25 cellular contexts compared by ENCODE assay signal in the genomic region with DNA sequence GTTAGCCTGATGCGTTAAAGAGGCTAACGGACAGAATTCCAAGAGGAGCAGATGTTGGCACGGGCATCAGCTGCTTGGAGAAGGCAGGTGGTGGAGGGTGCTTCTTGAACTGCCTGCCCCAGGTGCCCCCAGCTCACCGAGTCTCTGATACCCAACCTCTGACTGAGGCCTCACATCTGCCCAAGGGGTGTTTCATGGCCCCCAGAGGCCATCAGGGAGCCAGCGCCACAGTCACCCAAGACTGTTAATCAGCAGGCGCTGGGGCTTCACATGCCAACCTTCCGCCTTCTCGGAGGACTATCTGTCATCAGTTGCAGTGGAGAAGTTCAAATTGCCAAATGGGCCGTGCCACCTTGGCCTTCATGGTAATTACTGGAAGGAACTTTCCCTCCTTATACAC.
"Had no signal": no experiment of that assay in that cellular context is flagged by ENCODE, and none has a peak within 500 bp of the region (broad histone marks: within the 10 kb centered on the region; RNA-seq: fewer than 3 reads in every experiment).

No MANE protein-coding gene starts in this region.

- H3K9me3 Mint-ChIP-seq: activated CD4-positive, alpha-beta memory T cell treated with anti-CD3 and anti-CD28 coated beads for 36 hours; activated CD4-positive, alpha-beta T cell treated with anti-CD3 and anti-CD28 coated beads, Interleukin-2, amount 10 ng/mL, durations not matched to agents 24 days and 14 days; activated T-cell treated with anti-CD3 and anti-CD28 coated beads, Interleukin-2, amount 50 U/mL, for 4 hours; activated T-helper 17 cell treated with anti-CD3 and anti-CD28 coated beads, Interleukin-2, amount 50 U/mL, for 72 hours; mesothelial cell of epicardium; naive B cell; neural crest cell; stimulated activated effector memory CD8-positive, alpha-beta T cell treated with anti-CD3 and anti-CD28 coated beads, Interleukin-12 subunit alpha, Interleukin-12 subunit beta, amount 100 ng/mL, for 72 hours; stimulated activated naive CD8-positive, alpha-beta T cell treated with anti-CD3 and anti-CD28 coated beads, Interleukin-15, Interleukin-2, amounts not matched to agents 100 ng/mL and 50 ng/mL, for 24 hours had no signal

- H3K27ac Mint-ChIP-seq: activated CD4-positive, alpha-beta memory T cell treated with anti-CD3 and anti-CD28 coated beads for 36 hours; activated CD4-positive, alpha-beta T cell treated with anti-CD3 and anti-CD28 coated beads, Interleukin-2, amount 10 ng/mL, durations not matched to agents 24 days and 14 days; activated T-helper 17 cell treated with anti-CD3 and anti-CD28 coated beads, Interleukin-2, amount 50 U/mL, for 72 hours; mesothelial cell of epicardium; naive B cell; stimulated activated effector memory CD8-positive, alpha-beta T cell treated with anti-CD3 and anti-CD28 coated beads, Interleukin-12 subunit alpha, Interleukin-12 subunit beta, amount 100 ng/mL, for 72 hours; stimulated activated naive CD8-positive, alpha-beta T cell treated with anti-CD3 and anti-CD28 coated beads, Interleukin-15, Interleukin-2, amounts not matched to agents 100 ng/mL and 50 ng/mL, for 24 hours had no signal

- ATAC-seq: activated T-cell treated with anti-CD3 and anti-CD28 coated beads, Interleukin-2, amount 50 U/mL, for 4 hours; activated T-helper 17 cell treated with anti-CD3 and anti-CD28 coated beads, Interleukin-2, amount 50 U/mL, for 72 hours; gastroesophageal sphincter; left colon; right cardiac atrium; stimulated activated effector memory CD8-positive, alpha-beta T cell treated with anti-CD3 and anti-CD28 coated beads, Interleukin-12 subunit alpha, Interleukin-12 subunit beta, amount 100 ng/mL, for 72 hours had no signal

- H3K27me3 ChIP-seq: hepatocyte, upper lobe of left lung had no signal

- H3K4me1 Mint-ChIP-seq: activated CD4-positive, alpha-beta T cell treated with anti-CD3 and anti-CD28 coated beads, Interleukin-2, amount 10 ng/mL, durations not matched to agents 24 days and 14 days; activated T-helper 17 cell treated with anti-CD3 and anti-CD28 coated beads, Interleukin-2, amount 50 U/mL, for 72 hours; naive B cell; neural crest cell; stimulated activated effector memory CD8-positive, alpha-beta T cell treated with anti-CD3 and anti-CD28 coated beads, Interleukin-12 subunit alpha, Interleukin-12 subunit beta, amount 100 ng/mL, for 72 hours had no signal

- DNase-seq: activated CD4-positive, alpha-beta memory T cell treated with anti-CD3 and anti-CD28 coated beads for 36 hours; activated CD4-positive, alpha-beta T cell treated with anti-CD3 and anti-CD28 coated beads, Interleukin-2, amount 10 ng/mL, durations not matched to agents 24 days and 14 days; activated CD4-positive, CD25-positive, alpha-beta regulatory T cell treated with anti-CD3 and anti-CD28 coated beads, Interleukin-2, amount 50 U/mL, for 72 hours; activated CD8-positive, alpha-beta memory T cell treated with anti-CD3 and anti-CD28 coated beads, Interleukin-2, amount 50 U/mL, for 4 hours; activated naive CD4-positive, alpha-beta T cell treated with Interleukin-2 at 50 U/mL for 16 hours; activated T-cell treated with anti-CD3 and anti-CD28 coated beads, Interleukin-2, amount 50 U/mL, for 4 hours; anterior cingulate cortex; cortex of kidney; mammary epithelial cell; naive B cell; occipital lobe; stimulated activated CD4-positive, alpha-beta T cell treated with anti-CD3 and anti-CD28 coated beads, Interleukin-4, amount 100 ng/mL, for 24 hours; substantia nigra; T-helper 2 cell had no signal

- H3K4me1 ChIP-seq: parathyroid adenoma, upper lobe of left lung had no signal

- H3K4me3 ChIP-seq: gastroesophageal sphincter, hepatocyte, upper lobe of left lung had no signal

- H3K27ac ChIP-seq: gastroesophageal sphincter, hepatocyte, parathyroid adenoma, upper lobe of left lung had no signal

- H3K36me3 Mint-ChIP-seq: activated CD4-positive, alpha-beta memory T cell treated with anti-CD3 and anti-CD28 coated beads for 36 hours; mesothelial cell of epicardium; naive B cell; stimulated activated effector memory CD8-positive, alpha-beta T cell treated with anti-CD3 and anti-CD28 coated beads, Interleukin-12 subunit alpha, Interleukin-12 subunit beta, amount 100 ng/mL, for 72 hours had no signal

- H3K36me3 ChIP-seq: gastroesophageal sphincter, upper lobe of left lung had no signal

- H2AFZ ChIP-seq: hepatocyte, parathyroid adenoma had no signal

- H3K9ac ChIP-seq: parathyroid adenoma had no signal

- H3K4me3 Mint-ChIP-seq: activated CD4-positive, alpha-beta memory T cell treated with anti-CD3 and anti-CD28 coated beads for 36 hours; activated CD4-positive, alpha-beta T cell treated with anti-CD3 and anti-CD28 coated beads, Interleukin-2, amount 10 ng/mL, durations not matched to agents 24 days and 14 days; activated T-cell treated with anti-CD3 and anti-CD28 coated beads, Interleukin-2, amount 50 U/mL, for 4 hours; activated T-helper 17 cell treated with anti-CD3 and anti-CD28 coated beads, Interleukin-2, amount 50 U/mL, for 72 hours; mesothelial cell of epicardium; naive B cell; neural crest cell; stimulated activated effector memory CD8-positive, alpha-beta T cell treated with anti-CD3 and anti-CD28 coated beads, Interleukin-12 subunit alpha, Interleukin-12 subunit beta, amount 100 ng/mL, for 72 hours; stimulated activated naive CD8-positive, alpha-beta T cell treated with anti-CD3 and anti-CD28 coated beads, Interleukin-15, Interleukin-2, amounts not matched to agents 100 ng/mL and 50 ng/mL, for 24 hours had no signal

- H3K4me2 ChIP-seq: hepatocyte had no signal

- H3K9me3 ChIP-seq: gastroesophageal sphincter, upper lobe of left lung had no signal

- H3K27me3 Mint-ChIP-seq: activated CD4-positive, alpha-beta memory T cell treated with anti-CD3 and anti-CD28 coated beads for 36 hours; activated CD4-positive, alpha-beta T cell treated with anti-CD3 and anti-CD28 coated beads, Interleukin-2, amount 10 ng/mL, durations not matched to agents 24 days and 14 days; activated T-helper 17 cell treated with anti-CD3 and anti-CD28 coated beads, Interleukin-2, amount 50 U/mL, for 72 hours; stimulated activated naive CD8-positive, alpha-beta T cell treated with anti-CD3 and anti-CD28 coated beads, Interleukin-15, Interleukin-2, amounts not matched to agents 100 ng/mL and 50 ng/mL, for 24 hours had no signal
